In genomic region chr14:64522591-64523355, GRCh38 we compare ENCODE assay signal across 1 cellular context.
A peak's percentile ranks its signal among the peaks of the same experiment; 100 is the strongest.
TF ChIP-seq lines count a peak whose summit lies in the region.

No MANE protein-coding gene starts in this region.

TF ChIP-seq in GM12878, 131 proteins besides CTCF, POLR2A, EP300 and RAD21:
- TF ChIP-seq POLR2AphosphoS5 (IDR thresholded peaks at IDR 0.05; ENCODE audit: low read length) (peak; percentile 50; the same call in 1 of the 2 replicates), RCOR1 (conservative IDR thresholded peaks at IDR 0.05; ENCODE audit: low read depth, low read length) (no peak), TCF12 (IDR thresholded peaks at IDR 0.05; ENCODE audit: low read depth, low read length) (no peak)
